8 cellular contexts compared by ENCODE assay signal in genomic region chr3:185176756-185177359, GRCh38. TPM values are rescaled to one million over a fixed set of nuclear protein-coding genes. Genes with fewer than 3 reads are reported as not detected.
A peak's percentile ranks its signal among the peaks of the same experiment; 100 is the strongest.
DNase-seq lines count a peak whose midpoint lies in the region; ATAC-seq and TF ChIP-seq lines count a peak whose summit lies in the region.

No MANE protein-coding gene starts in this region.

- no peaks in the 10 kb centered on the region for H3K36me3 Mint-ChIP-seq in activated CD8-positive, alpha-beta T cell treated with anti-CD3 and anti-CD28 coated beads, Interleukin-2, amount 10 ng/mL, durations not matched to agents 7 days and 5 days (ENCODE audit: low read depth)
- H3K36me3 Mint-ChIP-seq in activated T-helper 2 cell treated with anti-CD3 and anti-CD28 coated beads, Interferon-gamma antibody, Interleukin-2, Interleukin-4, amounts not matched to agents 10 μg/mL and 5 μg/mL and 100 μg/mL, durations not matched to agents 14 hours and 24 hours and 36 hours (ENCODE audit: low read depth): no peaks in the 10 kb centered on the region

- CTCF ChIA-PET in AG04450 (lab: Charles Lee): interaction anchor here (0.6 to 4.8 kb wide), 27 partner anchors 8 to 1382 kb away, joined by 3 to 60 read pairs (median 3); partner anchors contain the start of gene VPS8
- CTCF ChIA-PET in activated CD8-positive, alpha-beta T cell treated with anti-CD3 and anti-CD28 coated beads, Interleukin-2, amount 10 ng/mL, durations not matched to agents 7 days and 5 days (lab: Charles Lee): interaction anchor here (0.7 to 1.6 kb wide), 10 partner anchors 8 to 131 kb away, joined by 3 to 7 read pairs (median 3); partner anchors contain the start of gene C3orf70

- H3K9me3 ChIP-seq in AG04450 (ENCODE audit: control insufficient read depth, insufficient read depth, low read length) (no peaks in the 10 kb centered on the region), hepatocyte (ENCODE audit: low read depth) (no peaks in the 10 kb centered on the region)

- H3K4me1 ChIP-seq in hepatocyte (ENCODE audit: insufficient read depth): peaks cover 16% of the 10 kb centered on the region

- H3K9me2 ChIP-seq in hepatocyte (replicated peaks; ENCODE audit: insufficient read depth): no peaks in the 10 kb centered on the region

- H3K4me3 ChIP-seq in AG04450 (ENCODE audit: low read depth, low read length): no peak overlapping the region
- H3K4me3 ChIP-seq in GM06990 (replicated peaks; ENCODE audit: low read depth, low read length): no peak overlapping the region
- no peak overlapping the region for H3K4me3 ChIP-seq in hepatocyte

- no peak overlapping the region for H3K4me3 Mint-ChIP-seq in activated CD8-positive, alpha-beta T cell treated with anti-CD3 and anti-CD28 coated beads, Interleukin-2, amount 10 ng/mL, durations not matched to agents 7 days and 5 days
- H3K4me3 Mint-ChIP-seq in activated T-helper 2 cell treated with anti-CD3 and anti-CD28 coated beads, Interferon-gamma antibody, Interleukin-2, Interleukin-4, amounts not matched to agents 10 μg/mL and 5 μg/mL and 100 μg/mL, durations not matched to agents 14 hours and 24 hours and 36 hours (ENCODE audit: low read depth): no peak overlapping the region

- H3K9me3 Mint-ChIP-seq in activated CD8-positive, alpha-beta T cell treated with anti-CD3 and anti-CD28 coated beads, Interleukin-2, amount 10 ng/mL, durations not matched to agents 7 days and 5 days (ENCODE audit: insufficient read depth): no peaks in the 10 kb centered on the region
- H3K9me3 Mint-ChIP-seq in activated T-helper 2 cell treated with anti-CD3 and anti-CD28 coated beads, Interferon-gamma antibody, Interleukin-2, Interleukin-4, amounts not matched to agents 10 μg/mL and 5 μg/mL and 100 μg/mL, durations not matched to agents 14 hours and 24 hours and 36 hours: no peaks in the 10 kb centered on the region

- POLR2A ChIA-PET in AG04450 (lab: Yijun Ruan, JAX): no interaction called here
- POLR2A ChIA-PET in activated CD8-positive, alpha-beta T cell treated with anti-CD3 and anti-CD28 coated beads, Interleukin-2, amount 10 ng/mL, durations not matched to agents 7 days and 5 days (lab: Charles Lee): no interaction called here

- WGBS in hepatocyte (ENCODE audit: low lambda C conversion rate, missing lambda C conversion rate): 25% methylated on average over 10 of the region's 10 CpGs

- no peaks in the 10 kb centered on the region for H3K36me3 ChIP-seq in GM06990 (ENCODE audit: control insufficient read depth, insufficient read depth, low read length)
- H3K36me3 ChIP-seq in hepatocyte (replicated peaks; ENCODE audit: insufficient read depth, low read depth): no peaks in the 10 kb centered on the region

- TF ChIP-seq CTCF in AG04450 (IDR thresholded peaks at IDR 0.05; ENCODE audit: low read depth, low read length) (peak; percentile 67), GM06990 (IDR thresholded peaks at IDR 0.05; ENCODE audit: insufficient read depth, low read length, poor library complexity, severe bottlenecking) (peak; percentile 62), hepatocyte (IDR thresholded peaks at IDR 0.05; ENCODE audit: poor library complexity) (peak; percentile 81)

- H3K27ac Mint-ChIP-seq in activated CD8-positive, alpha-beta T cell treated with anti-CD3 and anti-CD28 coated beads, Interleukin-2, amount 10 ng/mL, durations not matched to agents 7 days and 5 days: no peak overlapping the region
- no peak overlapping the region for H3K27ac Mint-ChIP-seq in activated T-helper 2 cell treated with anti-CD3 and anti-CD28 coated beads, Interferon-gamma antibody, Interleukin-2, Interleukin-4, amounts not matched to agents 10 μg/mL and 5 μg/mL and 100 μg/mL, durations not matched to agents 14 hours and 24 hours and 36 hours

- H3K4me1 Mint-ChIP-seq in activated CD8-positive, alpha-beta T cell treated with anti-CD3 and anti-CD28 coated beads, Interleukin-2, amount 10 ng/mL, durations not matched to agents 7 days and 5 days (ENCODE audit: low read depth): no peaks in the 10 kb centered on the region
- no peaks in the 10 kb centered on the region for H3K4me1 Mint-ChIP-seq in activated T-helper 2 cell treated with anti-CD3 and anti-CD28 coated beads, Interferon-gamma antibody, Interleukin-2, Interleukin-4, amounts not matched to agents 10 μg/mL and 5 μg/mL and 100 μg/mL, durations not matched to agents 14 hours and 24 hours and 36 hours (ENCODE audit: low read depth)

- H3K27me3 ChIP-seq in AG04450 (ENCODE audit: control insufficient read depth, insufficient read depth, low read length) (peaks cover 9% of the 10 kb centered on the region), GM06990 (replicated peaks; ENCODE audit: control insufficient read depth, insufficient read depth, low read length) (no peaks in the 10 kb centered on the region), hepatocyte (no peaks in the 10 kb centered on the region)

- no peak overlapping the region for H3K4me2 ChIP-seq in hepatocyte

- DNase-seq in AG04450 (ENCODE audit: low read depth, low spot score) (no peak), GM06990 (ENCODE audit: extremely low read depth, insufficient read length) (no peak), NCI-H2171 treated with DMSO at 0.1 percent for 48 hours (lab: John Stamatoyannopoulos, UW) (peak; percentile 69), hepatocyte (ENCODE audit: low spot score) (peak; percentile 47), sciatic nerve (ENCODE audit: low spot score) (no peak)
- DNase-seq in activated CD8-positive, alpha-beta T cell treated with anti-CD3 and anti-CD28 coated beads, Interleukin-2, amount 10 ng/mL, durations not matched to agents 7 days and 5 days: peak; percentile 33
- DNase-seq in stimulated activated CD4-positive, alpha-beta T cell treated with anti-CD3 and anti-CD28 coated beads, Interleukin-4, amount 100 ng/mL, for 48 hours (ENCODE audit: low read depth in 2 of 2): peak; percentile 9 to 30
- no peak for DNase-seq in activated T-helper 2 cell treated with anti-CD3 and anti-CD28 coated beads, Interferon-gamma antibody, Interleukin-2, Interleukin-4, amounts not matched to agents 10 μg/mL and 5 μg/mL and 100 μg/mL, durations not matched to agents 14 hours and 24 hours and 36 hours (ENCODE audit: low spot score)

- no peaks in the 10 kb centered on the region for H3K79me2 ChIP-seq in hepatocyte

- H4K20me1 ChIP-seq in hepatocyte (ENCODE audit: insufficient read depth, poor library complexity, severe bottlenecking): no peaks in the 10 kb centered on the region

- intact Hi-C loops in sciatic nerve (cut with DNase I): loop anchor here (10.0 kb wide), 1 partner anchor 302 kb away; no protein-coding TSS in a partner anchor
- intact Hi-C loops in activated T-helper 2 cell treated with anti-CD3 and anti-CD28 coated beads, Interferon-gamma antibody, Interleukin-2, Interleukin-4, amounts not matched to agents 10 μg/mL and 5 μg/mL and 100 μg/mL, durations not matched to agents 14 hours and 24 hours and 36 hours (cut with micrococcal nuclease): loop anchor here (1.0 kb wide), 1 partner anchor 302 kb away; no protein-coding TSS in a partner anchor

- H2AFZ ChIP-seq in hepatocyte: no peak overlapping the region

- no peak for ATAC-seq in activated CD8-positive, alpha-beta T cell treated with anti-CD3 and anti-CD28 coated beads, Interleukin-2, amount 10 ng/mL, durations not matched to agents 7 days and 5 days
- no peak for ATAC-seq in sciatic nerve

- no peak overlapping the region for H3K27ac ChIP-seq in AG04450 (ENCODE audit: low read depth, low read length)
- no peak overlapping the region for H3K27ac ChIP-seq in hepatocyte

- H3K27me3 Mint-ChIP-seq in activated CD8-positive, alpha-beta T cell treated with anti-CD3 and anti-CD28 coated beads, Interleukin-2, amount 10 ng/mL, durations not matched to agents 7 days and 5 days (ENCODE audit: low read depth): peaks cover 3% of the 10 kb centered on the region
- no peaks in the 10 kb centered on the region for H3K27me3 Mint-ChIP-seq in activated T-helper 2 cell treated with anti-CD3 and anti-CD28 coated beads, Interferon-gamma antibody, Interleukin-2, Interleukin-4, amounts not matched to agents 10 μg/mL and 5 μg/mL and 100 μg/mL, durations not matched to agents 14 hours and 24 hours and 36 hours (ENCODE audit: low read depth)

RNA-seq across cellular contexts. Expression of gene C3orf70, which starts 24.0 kb away (rescaled TPM):
- 0.79 and 0.89 TPM in 2 replicates for polyA plus RNA-seq in AG04450 (2011; rRNA removed)
- polyA minus RNA-seq in AG04450 (2011; rRNA and poly(A)+ RNA removed): 2.3 and 2.8 TPM in 2 replicates
- total RNA-seq in activated CD8-positive, alpha-beta T cell treated with anti-CD3 and anti-CD28 coated beads, Interleukin-2, amount 10 ng/mL, durations not matched to agents 7 days and 5 days: under 1 TPM in 1 of 2 experiments, not detected in 1; 0.13 TPM
- 5.1 and 6.0 TPM in 2 replicates for total RNA-seq in hepatocyte
- 1.1 and 1.2 TPM in 2 replicates for polyA plus RNA-seq in hepatocyte
- total RNA-seq in sciatic nerve: 12.9 TPM
- total RNA-seq in activated T-helper 2 cell treated with anti-CD3 and anti-CD28 coated beads, Interferon-gamma antibody, Interleukin-2, Interleukin-4, amounts not matched to agents 10 μg/mL and 5 μg/mL and 100 μg/mL, durations not matched to agents 14 hours and 24 hours and 36 hours: 0.05 and 0.07 TPM in 2 replicates

Comparison
In these comparisons a context has a peak if more than half of its experiments do, and no peak if none do; other contexts are left out.
1. DNase-seq: peak in NCI-H2171 treated with DMSO at 0.1 percent for 48 hours (single experiment), activated CD8-positive, alpha-beta T cell treated with anti-CD3 and anti-CD28 coated beads, Interleukin-2, amount 10 ng/mL, durations not matched to agents 7 days and 5 days (single experiment), hepatocyte (single experiment) and stimulated activated CD4-positive, alpha-beta T cell treated with anti-CD3 and anti-CD28 coated beads, Interleukin-4, amount 100 ng/mL, for 48 hours (2 of 2); none in AG04450 (single experiment), GM06990 (single experiment), sciatic nerve (single experiment) and activated T-helper 2 cell treated with anti-CD3 and anti-CD28 coated beads, Interferon-gamma antibody, Interleukin-2, Interleukin-4, amounts not matched to agents 10 μg/mL and 5 μg/mL and 100 μg/mL, durations not matched to agents 14 hours and 24 hours and 36 hours (single experiment).
2. Peak in every context shown above with its lines, with median percentiles within 50 percentile points of each other: CTCF ChIP-seq.